Comparison of ENCODE assay signal across 1 cellular context in the genomic region with DNA sequence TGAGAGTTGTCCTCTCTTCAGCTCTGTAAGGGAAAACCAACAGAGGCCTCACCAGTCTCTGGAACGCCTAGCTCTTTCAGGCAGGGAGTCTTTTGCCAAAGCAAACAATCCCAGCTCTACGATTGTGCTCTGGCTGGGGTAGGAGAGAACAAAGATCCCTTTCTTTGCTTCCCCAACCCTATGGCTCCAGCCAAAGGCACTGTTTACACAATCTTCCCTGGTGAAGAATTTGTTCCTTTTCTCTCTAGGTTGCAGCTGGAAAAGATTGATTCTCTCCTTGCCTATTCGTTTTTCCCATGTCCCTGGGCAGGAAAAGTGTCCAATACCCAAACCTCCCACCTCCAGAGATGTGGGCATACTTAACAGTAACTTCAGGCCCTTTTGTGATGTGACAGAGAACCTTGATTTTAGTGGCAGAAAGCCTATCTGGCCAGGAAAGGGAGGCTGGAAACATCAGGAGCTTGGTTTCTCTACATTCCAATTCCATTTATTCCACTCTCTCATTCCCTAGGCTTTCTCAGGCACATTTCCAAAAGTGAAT.
A peak's percentile ranks its signal among the peaks of the same experiment; 100 is the strongest.
TF ChIP-seq lines count a peak whose summit lies in the region.

No MANE protein-coding gene starts in this region.

TF ChIP-seq in HepG2, 621 proteins besides CTCF, POLR2A, EP300 and RAD21 (continued from another document and continues in another):
- TF ChIP-seq, protein P1, sequence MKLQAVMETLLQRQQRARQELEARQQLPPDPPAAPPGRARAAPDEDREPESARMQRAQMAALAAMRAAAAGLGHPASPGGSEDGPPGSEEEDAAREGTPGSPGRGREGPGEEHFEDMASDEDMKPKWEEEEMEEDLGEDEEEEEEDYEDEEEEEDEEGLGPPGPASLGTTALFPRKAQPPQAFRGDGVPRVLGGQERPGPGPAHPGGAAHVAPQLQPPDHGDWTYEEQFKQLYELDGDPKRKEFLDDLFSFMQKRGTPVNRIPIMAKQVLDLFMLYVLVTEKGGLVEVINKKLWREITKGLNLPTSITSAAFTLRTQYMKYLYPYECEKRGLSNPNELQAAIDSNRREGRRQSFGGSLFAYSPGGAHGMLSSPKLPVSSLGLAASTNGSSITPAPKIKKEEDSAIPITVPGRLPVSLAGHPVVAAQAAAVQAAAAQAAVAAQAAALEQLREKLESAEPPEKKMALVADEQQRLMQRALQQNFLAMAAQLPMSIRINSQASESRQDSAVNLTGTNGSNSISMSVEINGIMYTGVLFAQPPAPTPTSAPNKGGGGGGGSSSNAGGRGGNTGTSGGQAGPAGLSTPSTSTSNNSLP (IDR thresholded peaks at IDR 0.05; ENCODE audit: low read depth, low read length) = 0 out of 2 replicates have a peak, but pooled peaks have one; percentile 34
- TF ChIP-seq ZSCAN9 (CRISPR knock-in tag; IDR thresholded peaks at IDR 0.05; ENCODE audit: borderline replicate concordance) (peak; percentile 68; the same call in 1 of the 2 replicates), PHF5A (CRISPR knock-in tag; IDR thresholded peaks at IDR 0.05; ENCODE audit: low read depth, unreplicated experiment) (peak; percentile 37), ZNF44 (CRISPR knock-in tag; IDR thresholded peaks at IDR 0.05) (0 out of 2 replicates have a peak, but pooled peaks have one; percentile 18), ZNF335 (CRISPR knock-in tag; IDR thresholded peaks at IDR 0.05) (no peak), ATM (IDR thresholded peaks at IDR 0.05; ENCODE audit: borderline replicate concordance) (no peak), MAFG (CRISPR knock-in tag; IDR thresholded peaks at IDR 0.05) (no peak), STAT5B (CRISPR knock-in tag; IDR thresholded peaks at IDR 0.05) (no peak), YEATS2 (CRISPR knock-in tag; IDR thresholded peaks at IDR 0.05; ENCODE audit: borderline replicate concordance) (peak; percentile 43; the same call in 1 of the 2 replicates), FLYWCH1 (CRISPR knock-in tag; IDR thresholded peaks at IDR 0.05) (no peak), KAT2B (IDR thresholded peaks at IDR 0.05; ENCODE audit: borderline replicate concordance, low read depth, low read length) (no peak), CEBPG (CRISPR knock-in tag; IDR thresholded peaks at IDR 0.05) (peak; percentile 81), POLR2G (IDR thresholded peaks at IDR 0.05; ENCODE audit: low read depth, low read length) (peak; percentile 57), ZKSCAN8 (CRISPR knock-in tag; IDR thresholded peaks at IDR 0.05; ENCODE audit: borderline replicate concordance) (peak; percentile 76; the same call in 1 of the 2 replicates), ELF3 (CRISPR knock-in tag; IDR thresholded peaks at IDR 0.05) (peak; percentile 79), CAMTA2 (CRISPR knock-in tag; IDR thresholded peaks at IDR 0.05; ENCODE audit: borderline replicate concordance) (no peak), CCAR2 (optimal IDR thresholded peaks at IDR 0.05; ENCODE audit: low read depth, low read length) (no peak), NFKBIZ (CRISPR knock-in tag; IDR thresholded peaks at IDR 0.05) (peak; percentile 58; the same call in 1 of the 2 replicates), MEF2D (CRISPR knock-in tag; IDR thresholded peaks at IDR 0.05) (0 out of 2 replicates have a peak, but pooled peaks have one; percentile 62), PPARG (CRISPR knock-in tag; conservative IDR thresholded peaks at IDR 0.05) (peak; percentile 64), EEA1 (CRISPR knock-in tag; IDR thresholded peaks at IDR 0.05; ENCODE audit: borderline replicate concordance) (no peak), ZNF234 (CRISPR knock-in tag; conservative IDR thresholded peaks at IDR 0.05) (no peak), POGZ (CRISPR knock-in tag; IDR thresholded peaks at IDR 0.05) (peak; percentile 33; the same call in 1 of the 2 replicates), ZNF350 (CRISPR knock-in tag; IDR thresholded peaks at IDR 0.05; ENCODE audit: borderline replicate concordance, low read depth) (no peak), ZBTB7B (CRISPR knock-in tag; IDR thresholded peaks at IDR 0.05) (peak; percentile 52; the same call in 1 of the 2 replicates), FOXK1 (CRISPR knock-in tag; IDR thresholded peaks at IDR 0.05; ENCODE audit: borderline replicate concordance, low read depth) (peak; percentile 50; the same call in 1 of the 2 replicates), ZFP1 (CRISPR knock-in tag; IDR thresholded peaks at IDR 0.05) (0 out of 2 replicates have a peak, but pooled peaks have one; percentile 25), RAD51 (IDR thresholded peaks at IDR 0.05; ENCODE audit: borderline replicate concordance) (no peak), NFKB2 (CRISPR knock-in tag; IDR thresholded peaks at IDR 0.05; ENCODE audit: borderline replicate concordance) (no peak), KLF6 (CRISPR knock-in tag; IDR thresholded peaks at IDR 0.05) (0 out of 2 replicates have a peak, but pooled peaks have one; percentile 46), NCOR1 (IDR thresholded peaks at IDR 0.05; ENCODE audit: borderline replicate concordance, low read length) (peak; percentile 71; the same call in 1 of the 2 replicates), ZNF331 (CRISPR knock-in tag; IDR thresholded peaks at IDR 0.05) (peak; percentile 85), SALL1 (CRISPR knock-in tag; IDR thresholded peaks at IDR 0.05) (peak; percentile 77), ZNF644 (CRISPR knock-in tag; IDR thresholded peaks at IDR 0.05; ENCODE audit: low read depth) (peak; percentile 95), HHEX (CRISPR knock-in tag; IDR thresholded peaks at IDR 0.05) (no peak), ZNF761 (CRISPR knock-in tag; conservative IDR thresholded peaks at IDR 0.05) (no peak), ATRX (CRISPR knock-in tag; IDR thresholded peaks at IDR 0.05; ENCODE audit: borderline replicate concordance) (no peak), ISL2 (CRISPR knock-in tag; IDR thresholded peaks at IDR 0.05) (0 out of 2 replicates have a peak, but pooled peaks have one; percentile 39), KDM4B (CRISPR knock-in tag; IDR thresholded peaks at IDR 0.05) (peak; percentile 79; the same call in 1 of the 2 replicates), NR2F6 (IDR thresholded peaks at IDR 0.05) (no peak), NR2F6 (CRISPR knock-in tag; IDR thresholded peaks at IDR 0.05) (peak; percentile 53; the same call in 1 of the 2 replicates), ZNF253 (CRISPR knock-in tag; IDR thresholded peaks at IDR 0.05; ENCODE audit: borderline replicate concordance) (no peak), ZNF569 (CRISPR knock-in tag; IDR thresholded peaks at IDR 0.05; ENCODE audit: borderline replicate concordance) (no peak), FOXP1 (IDR thresholded peaks at IDR 0.05) (no peak), FOXP1 (CRISPR knock-in tag; IDR thresholded peaks at IDR 0.05) (peak; percentile 24; the same call in 1 of the 2 replicates), ZNF274 (CRISPR knock-in tag; IDR thresholded peaks at IDR 0.05) (no peak), ZKSCAN1 (IDR thresholded peaks at IDR 0.05; ENCODE audit: low read length) (0 out of 2 replicates have a peak, but pooled peaks have one; percentile 19), RORA (CRISPR knock-in tag; IDR thresholded peaks at IDR 0.05) (no peak), ZNF773 (CRISPR knock-in tag; IDR thresholded peaks at IDR 0.05; ENCODE audit: borderline replicate concordance) (no peak)
- TF ChIP-seq, protein P2, sequence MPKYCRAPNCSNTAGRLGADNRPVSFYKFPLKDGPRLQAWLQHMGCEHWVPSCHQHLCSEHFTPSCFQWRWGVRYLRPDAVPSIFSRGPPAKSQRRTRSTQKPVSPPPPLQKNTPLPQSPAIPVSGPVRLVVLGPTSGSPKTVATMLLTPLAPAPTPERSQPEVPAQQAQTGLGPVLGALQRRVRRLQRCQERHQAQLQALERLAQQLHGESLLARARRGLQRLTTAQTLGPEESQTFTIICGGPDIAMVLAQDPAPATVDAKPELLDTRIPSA (CRISPR knock-in tag; IDR thresholded peaks at IDR 0.05; ENCODE audit: borderline replicate concordance) = no peak
- TF ChIP-seq, protein P3, sequence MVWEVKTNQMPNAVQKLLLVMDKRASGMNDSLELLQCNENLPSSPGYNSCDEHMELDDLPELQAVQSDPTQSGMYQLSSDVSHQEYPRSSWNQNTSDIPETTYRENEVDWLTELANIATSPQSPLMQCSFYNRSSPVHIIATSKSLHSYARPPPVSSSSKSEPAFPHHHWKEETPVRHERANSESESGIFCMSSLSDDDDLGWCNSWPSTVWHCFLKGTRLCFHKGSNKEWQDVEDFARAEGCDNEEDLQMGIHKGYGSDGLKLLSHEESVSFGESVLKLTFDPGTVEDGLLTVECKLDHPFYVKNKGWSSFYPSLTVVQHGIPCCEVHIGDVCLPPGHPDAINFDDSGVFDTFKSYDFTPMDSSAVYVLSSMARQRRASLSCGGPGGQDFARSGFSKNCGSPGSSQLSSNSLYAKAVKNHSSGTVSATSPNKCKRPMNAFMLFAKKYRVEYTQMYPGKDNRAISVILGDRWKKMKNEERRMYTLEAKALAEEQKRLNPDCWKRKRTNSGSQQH (CRISPR knock-in tag; IDR thresholded peaks at IDR 0.05; ENCODE audit: low read depth) = 0 out of 2 replicates have a peak, but pooled peaks have one; percentile 26
- TF ChIP-seq, protein P4, sequence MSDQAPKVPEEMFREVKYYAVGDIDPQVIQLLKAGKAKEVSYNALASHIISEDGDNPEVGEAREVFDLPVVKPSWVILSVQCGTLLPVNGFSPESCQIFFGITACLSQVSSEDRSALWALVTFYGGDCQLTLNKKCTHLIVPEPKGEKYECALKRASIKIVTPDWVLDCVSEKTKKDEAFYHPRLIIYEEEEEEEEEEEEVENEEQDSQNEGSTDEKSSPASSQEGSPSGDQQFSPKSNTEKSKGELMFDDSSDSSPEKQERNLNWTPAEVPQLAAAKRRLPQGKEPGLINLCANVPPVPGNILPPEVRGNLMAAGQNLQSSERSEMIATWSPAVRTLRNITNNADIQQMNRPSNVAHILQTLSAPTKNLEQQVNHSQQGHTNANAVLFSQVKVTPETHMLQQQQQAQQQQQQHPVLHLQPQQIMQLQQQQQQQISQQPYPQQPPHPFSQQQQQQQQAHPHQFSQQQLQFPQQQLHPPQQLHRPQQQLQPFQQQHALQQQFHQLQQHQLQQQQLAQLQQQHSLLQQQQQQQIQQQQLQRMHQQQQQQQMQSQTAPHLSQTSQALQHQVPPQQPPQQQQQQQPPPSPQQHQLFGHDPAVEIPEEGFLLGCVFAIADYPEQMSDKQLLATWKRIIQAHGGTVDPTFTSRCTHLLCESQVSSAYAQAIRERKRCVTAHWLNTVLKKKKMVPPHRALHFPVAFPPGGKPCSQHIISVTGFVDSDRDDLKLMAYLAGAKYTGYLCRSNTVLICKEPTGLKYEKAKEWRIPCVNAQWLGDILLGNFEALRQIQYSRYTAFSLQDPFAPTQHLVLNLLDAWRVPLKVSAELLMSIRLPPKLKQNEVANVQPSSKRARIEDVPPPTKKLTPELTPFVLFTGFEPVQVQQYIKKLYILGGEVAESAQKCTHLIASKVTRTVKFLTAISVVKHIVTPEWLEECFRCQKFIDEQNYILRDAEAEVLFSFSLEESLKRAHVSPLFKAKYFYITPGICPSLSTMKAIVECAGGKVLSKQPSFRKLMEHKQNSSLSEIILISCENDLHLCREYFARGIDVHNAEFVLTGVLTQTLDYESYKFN (CRISPR knock-in tag; conservative IDR thresholded peaks at IDR 0.05) = peak; percentile 90
- TF ChIP-seq, protein P5, sequence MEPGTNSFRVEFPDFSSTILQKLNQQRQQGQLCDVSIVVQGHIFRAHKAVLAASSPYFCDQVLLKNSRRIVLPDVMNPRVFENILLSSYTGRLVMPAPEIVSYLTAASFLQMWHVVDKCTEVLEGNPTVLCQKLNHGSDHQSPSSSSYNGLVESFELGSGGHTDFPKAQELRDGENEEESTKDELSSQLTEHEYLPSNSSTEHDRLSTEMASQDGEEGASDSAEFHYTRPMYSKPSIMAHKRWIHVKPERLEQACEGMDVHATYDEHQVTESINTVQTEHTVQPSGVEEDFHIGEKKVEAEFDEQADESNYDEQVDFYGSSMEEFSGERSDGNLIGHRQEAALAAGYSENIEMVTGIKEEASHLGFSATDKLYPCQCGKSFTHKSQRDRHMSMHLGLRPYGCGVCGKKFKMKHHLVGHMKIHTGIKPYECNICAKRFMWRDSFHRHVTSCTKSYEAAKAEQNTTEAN (CRISPR knock-in tag; conservative IDR thresholded peaks at IDR 0.05) = 0 out of 2 replicates have a peak, but pooled peaks have one; percentile 53
- TF ChIP-seq, protein P6, sequence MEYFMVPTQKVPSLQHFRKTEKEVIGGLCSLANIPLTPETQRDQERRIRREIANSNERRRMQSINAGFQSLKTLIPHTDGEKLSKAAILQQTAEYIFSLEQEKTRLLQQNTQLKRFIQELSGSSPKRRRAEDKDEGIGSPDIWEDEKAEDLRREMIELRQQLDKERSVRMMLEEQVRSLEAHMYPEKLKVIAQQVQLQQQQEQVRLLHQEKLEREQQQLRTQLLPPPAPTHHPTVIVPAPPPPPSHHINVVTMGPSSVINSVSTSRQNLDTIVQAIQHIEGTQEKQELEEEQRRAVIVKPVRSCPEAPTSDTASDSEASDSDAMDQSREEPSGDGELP (IDR thresholded peaks at IDR 0.05; ENCODE audit: borderline replicate concordance, low read depth) = peak; percentile 16; the same call in 1 of the 2 replicates
- TF ChIP-seq, protein P7, sequence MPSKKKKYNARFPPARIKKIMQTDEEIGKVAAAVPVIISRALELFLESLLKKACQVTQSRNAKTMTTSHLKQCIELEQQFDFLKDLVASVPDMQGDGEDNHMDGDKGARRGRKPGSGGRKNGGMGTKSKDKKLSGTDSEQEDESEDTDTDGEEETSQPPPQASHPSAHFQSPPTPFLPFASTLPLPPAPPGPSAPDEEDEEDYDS (CRISPR knock-in tag; IDR thresholded peaks at IDR 0.05) = peak; percentile 31; the same call in 1 of the 2 replicates
- TF ChIP-seq, protein P8, sequence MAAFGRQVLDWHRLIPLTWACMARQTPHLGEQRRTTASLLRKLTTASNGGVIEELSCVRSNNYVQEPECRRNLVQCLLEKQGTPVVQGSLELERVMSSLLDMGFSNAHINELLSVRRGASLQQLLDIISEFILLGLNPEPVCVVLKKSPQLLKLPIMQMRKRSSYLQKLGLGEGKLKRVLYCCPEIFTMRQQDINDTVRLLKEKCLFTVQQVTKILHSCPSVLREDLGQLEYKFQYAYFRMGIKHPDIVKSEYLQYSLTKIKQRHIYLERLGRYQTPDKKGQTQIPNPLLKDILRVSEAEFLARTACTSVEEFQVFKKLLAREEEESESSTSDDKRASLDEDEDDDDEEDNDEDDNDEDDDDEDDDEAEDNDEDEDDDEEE (CRISPR knock-in tag; IDR thresholded peaks at IDR 0.05) = no peak
